ENCODE assay signal across 13 cellular contexts in the genomic region with DNA sequence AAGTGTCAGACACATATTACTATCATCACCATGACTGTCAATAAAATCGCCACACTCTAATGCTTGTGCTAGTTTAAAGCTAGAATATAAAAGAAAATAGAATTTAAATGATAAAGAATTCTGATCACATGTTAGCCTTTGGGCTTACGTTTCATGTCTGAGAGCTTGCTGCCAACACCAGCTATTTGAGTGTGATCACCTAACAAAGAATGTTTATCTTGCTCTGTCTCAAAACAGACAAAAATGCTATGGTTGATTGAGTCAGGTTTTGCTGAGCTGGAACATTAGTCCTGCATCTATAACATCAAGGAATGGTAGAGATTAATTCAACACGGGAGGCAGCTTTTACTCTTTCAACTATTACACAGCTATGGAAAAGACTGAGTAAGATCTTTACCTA.
DNase-seq lines count a peak whose midpoint lies in the region; TF ChIP-seq lines count a peak whose summit lies in the region.
"Had no signal": no experiment of that assay in that cellular context is flagged by ENCODE, and none has a peak within 500 bp of the region (broad histone marks: within the 10 kb centered on the region; RNA-seq: fewer than 3 reads in every experiment).

No MANE protein-coding gene starts in this region.

- no peaks in the 10 kb centered on the region for H3K4me1 Mint-ChIP-seq in T-helper 2 cell treated with Interferon-gamma antibody and Interleukin-4, amounts not matched to agents 5 μg/mL and 100 μg/mL, for 36 hours (ENCODE audit: low read depth)
- H3K4me1 Mint-ChIP-seq: B cell had no signal

- H3K27ac ChIP-seq in VCaP, result peak overlapping the region; percentile 19; the same call in 1 of the 2 replicates
- H3K27ac ChIP-seq: HL-60 had no signal

- peak; percentile 13 for DNase-seq in NCI-H510A treated with DMSO at 0.1 percent for 48 hours (lab: John Stamatoyannopoulos, UW)
- DNase-seq in NCI-H510A (lab: John Stamatoyannopoulos, UW), result no peak
- DNase-seq in kidney tubule cell (ENCODE audit: low spot score), result peak; percentile 20
- no peak for DNase-seq in stimulated activated CD8-positive, alpha-beta memory T cell treated with anti-CD3 and anti-CD28 coated beads, Interleukin-4, amount 100 ng/mL, for 48 hours
- DNase-seq in T-helper 2 cell treated with Interferon-gamma antibody and Interleukin-4, amounts not matched to agents 5 μg/mL and 100 μg/mL, for 36 hours (ENCODE audit: low spot score), result no peak
- no peak for DNase-seq in DMS79 (lab: John Stamatoyannopoulos, UW)
- DNase-seq: C1 segment of cervical spinal cord; CD4-positive, alpha-beta T cell; HCEC 1CT; HFFc6 had no signal

- H3K36me3 Mint-ChIP-seq in T-helper 2 cell treated with Interferon-gamma antibody and Interleukin-4, amounts not matched to agents 5 μg/mL and 100 μg/mL, for 36 hours (ENCODE audit: low read depth), result no peaks in the 10 kb centered on the region

- H3K27me3 Mint-ChIP-seq in T-helper 2 cell treated with Interferon-gamma antibody and Interleukin-4, amounts not matched to agents 5 μg/mL and 100 μg/mL, for 36 hours (ENCODE audit: low read depth), result no peaks in the 10 kb centered on the region

- H3K27ac Mint-ChIP-seq in T-helper 2 cell treated with Interferon-gamma antibody and Interleukin-4, amounts not matched to agents 5 μg/mL and 100 μg/mL, for 36 hours, result no peak overlapping the region
- H3K27ac Mint-ChIP-seq: B cell; CD4-positive, alpha-beta T cell; HFFc6 had no signal

- no peak overlapping the region for H3K4me3 Mint-ChIP-seq in T-helper 2 cell treated with Interferon-gamma antibody and Interleukin-4, amounts not matched to agents 5 μg/mL and 100 μg/mL, for 36 hours
- H3K4me3 Mint-ChIP-seq: B cell; CD4-positive, alpha-beta T cell; HFFc6 had no signal

- H3K9me3 Mint-ChIP-seq in T-helper 2 cell treated with Interferon-gamma antibody and Interleukin-4, amounts not matched to agents 5 μg/mL and 100 μg/mL, for 36 hours, result no peaks in the 10 kb centered on the region

- no peak for TF ChIP-seq CTCF in VCaP (conservative IDR thresholded peaks at IDR 0.05)

Comparison
In these comparisons a context has a peak if more than half of its experiments do, and no peak if none do; other contexts are left out.
1. DNase-seq: peak in NCI-H510A treated with DMSO at 0.1 percent for 48 hours (single experiment) and kidney tubule cell (single experiment); none in NCI-H510A (single experiment), stimulated activated CD8-positive, alpha-beta memory T cell treated with anti-CD3 and anti-CD28 coated beads, Interleukin-4, amount 100 ng/mL, for 48 hours (single experiment), T-helper 2 cell treated with Interferon-gamma antibody and Interleukin-4, amounts not matched to agents 5 μg/mL and 100 μg/mL, for 36 hours (single experiment) and DMS79 (single experiment).